In the genomic region with DNA sequence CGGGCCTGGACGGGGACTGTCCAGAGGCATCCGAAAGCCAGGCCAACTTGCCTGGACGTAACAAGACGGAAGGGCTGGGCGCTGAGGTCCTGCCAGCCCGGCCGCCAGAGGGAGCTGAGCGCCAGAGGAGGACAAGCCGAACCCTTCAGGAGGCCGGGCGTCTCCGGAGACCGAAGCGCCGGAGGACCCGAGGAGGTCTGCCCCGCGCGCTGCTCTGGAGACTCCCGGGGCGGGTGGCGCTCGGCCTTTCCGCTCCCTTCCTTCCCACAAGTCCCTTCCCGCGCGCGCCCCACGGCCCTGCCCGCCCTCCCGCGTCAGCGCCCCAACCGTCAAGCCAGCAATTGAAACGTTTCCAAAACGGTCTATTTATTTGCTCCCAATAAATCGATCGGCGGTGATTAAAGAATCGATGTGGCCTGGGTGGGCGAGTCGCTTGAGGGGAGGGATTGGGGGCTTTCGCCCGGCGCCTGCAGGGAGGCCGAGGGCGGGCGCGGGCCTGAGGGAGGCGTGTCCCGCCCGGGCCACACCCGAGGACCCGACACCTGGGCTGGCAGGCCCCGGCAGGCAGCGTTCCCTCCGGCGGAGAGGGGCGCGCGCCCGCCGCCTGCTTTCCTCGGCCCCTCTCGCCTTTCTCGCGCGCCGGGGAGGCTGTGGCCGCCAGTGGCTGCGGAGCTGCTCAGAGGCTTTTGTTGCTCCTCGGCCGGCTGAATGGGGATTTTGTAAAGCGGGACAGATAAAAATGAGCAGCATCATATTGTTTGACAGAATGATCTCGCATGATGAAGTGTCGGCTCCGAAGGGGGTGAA, we compare ENCODE assay signal across 8 cellular contexts. TPM values are rescaled to one million over a fixed set of nuclear protein-coding genes. Genes with fewer than 3 reads are reported as not detected.
DNase-seq lines count a peak whose midpoint lies in the region; ATAC-seq and TF ChIP-seq lines count a peak whose summit lies in the region.

No MANE protein-coding gene starts in this region.

- no peak for TF ChIP-seq POLR2A in Peyer's patch (IDR thresholded peaks at IDR 0.05)

- H3K27ac ChIP-seq in KMS-11 (peak overlapping the region; percentile 38; the same call in 1 of the 2 replicates), Peyer's patch (no peak overlapping the region), skeletal muscle tissue (ENCODE audit: low read depth, low read length) (no peak overlapping the region)

- peak; percentile 74 for ATAC-seq in GM21825 (IDR thresholded peaks at IDR 0.05; ENCODE audit: unreplicated experiment)

- no peaks in the 10 kb centered on the region for H3K27me3 ChIP-seq in KMS-11 (ENCODE audit: insufficient read depth, low read depth)
- peaks cover 4 to 60% of the 10 kb centered on the region in 2 donors for H3K27me3 ChIP-seq in Peyer's patch
- peaks cover 44% of the 10 kb centered on the region for H3K27me3 ChIP-seq in iPS-15b (ENCODE audit: control insufficient read depth, insufficient read depth, low read length)
- peaks cover 64 to 79% (median 68%) of the 10 kb centered on the region in 3 donors for H3K27me3 ChIP-seq in skeletal muscle tissue (ENCODE audit: control insufficient read depth in 3 of 3, insufficient read depth in 3 of 3, low read length in 3 of 3)

- H4K20me1 ChIP-seq in KMS-11 (ENCODE audit: insufficient read depth): no peaks in the 10 kb centered on the region

- H3K9ac ChIP-seq in KMS-11: peak overlapping the region; percentile 53; the same call in 1 of the 2 replicates
- H3K9ac ChIP-seq in iPS-15b (ENCODE audit: low read depth, low read length): no peak overlapping the region
- peak overlapping the region in 1 of 3 donors; percentile 33 for H3K9ac ChIP-seq in skeletal muscle tissue (ENCODE audit: low read depth in 1 of 3, low read length in 3 of 3)

- H3K79me2 ChIP-seq in KMS-11 (ENCODE audit: insufficient read depth, low read depth): no peaks in the 10 kb centered on the region

- H3K4me1 ChIP-seq in KMS-11 (ENCODE audit: low read depth, poor library complexity, severe bottlenecking) (peaks cover 11% of the 10 kb centered on the region), Peyer's patch (peaks cover 0 to 29% (median 10%) of the 10 kb centered on the region in 4 donors), iPS-15b (ENCODE audit: control insufficient read depth, insufficient read depth, low read length) (peaks cover 6% of the 10 kb centered on the region), skeletal muscle tissue (ENCODE audit: control insufficient read depth in 3 of 3, insufficient read depth in 3 of 3, low read length in 3 of 3) (peaks cover 13 to 18% (median 15%) of the 10 kb centered on the region in 3 donors)

- H2AFZ ChIP-seq in KMS-11 (ENCODE audit: low read depth): peak overlapping the region; percentile 93

- H3K36me3 ChIP-seq in KMS-11 (ENCODE audit: insufficient read depth): no peaks in the 10 kb centered on the region
- H3K36me3 ChIP-seq in Peyer's patch: no peaks in the 10 kb centered on the region
- H3K36me3 ChIP-seq in iPS-15b (ENCODE audit: control insufficient read depth, insufficient read depth, low read length): no peaks in the 10 kb centered on the region
- H3K36me3 ChIP-seq in skeletal muscle tissue (ENCODE audit: control insufficient read depth in 3 of 3, insufficient read depth in 3 of 3, low read length in 3 of 3): no peaks in the 10 kb centered on the region

- H3K4me3 ChIP-seq in KMS-11 (IDR thresholded peaks at IDR 0.05; ENCODE audit: insufficient read depth, low read depth, low read length): peak overlapping the region; percentile 94
- H3K4me3 ChIP-seq in Peyer's patch: peak overlapping the region; percentile 29 to 53 (median 45)
- peak overlapping the region; percentile 21 for H3K4me3 ChIP-seq in astrocyte of the cerebellum (ENCODE audit: low read depth, low read length)
- H3K4me3 ChIP-seq in iPS-15b (ENCODE audit: low read depth, low read length): peak overlapping the region; percentile 76
- H3K4me3 ChIP-seq in skeletal muscle tissue (ENCODE audit: low read length in 3 of 3): peak overlapping the region in 2 of 3 donors; percentile 45 to 59

- H3K9me3 ChIP-seq in Peyer's patch (peaks cover 0 to 20% (median 0%) of the 10 kb centered on the region in 4 donors), iPS-15b (ENCODE audit: control insufficient read depth, insufficient read depth, low read length) (no peaks in the 10 kb centered on the region), skeletal muscle tissue (ENCODE audit: control insufficient read depth in 3 of 3, low read length in 3 of 3) (no peaks in the 10 kb centered on the region)

- H3K4me2 ChIP-seq in KMS-11: peak overlapping the region; percentile 97

- TF ChIP-seq CTCF in KMS-11 (conservative IDR thresholded peaks at IDR 0.05; ENCODE audit: low read depth, low read length) (peak; percentile 63), Peyer's patch (IDR thresholded peaks at IDR 0.05) (peak in 4 of 6 experiments; percentile 51 to 64 (median 58)), astrocyte of the cerebellum (IDR thresholded peaks at IDR 0.05; ENCODE audit: low read depth, low read length, missing control alignments) (peak; percentile 39)

- peak; percentile 69 for DNase-seq in EL
- peak; percentile 31 to 85 (median 83) for DNase-seq in Peyer's patch
- no peak for DNase-seq in astrocyte of the cerebellum (ENCODE audit: low read depth)
- DNase-seq in cortex of kidney (lab: John Stamatoyannopoulos, UW): no peak

- in situ Hi-C loops in astrocyte of the cerebellum (cut with HindIII; ENCODE audit: low sequenced_read_pairs): no loop called here

RNA-seq across cellular contexts. Expression of a gene that starts 5.2 kb away (rescaled TPM):
- total RNA-seq in Peyer's patch (not detected), skeletal muscle tissue (5.2 TPM)

RNA-seq across cellular contexts. Expression of a gene that starts 50.2 kb away (rescaled TPM):
- 10 to 100 TPM; 10.8 to 46.2 (median 20.7) TPM for total RNA-seq in Peyer's patch
- 43.3 TPM for total RNA-seq in skeletal muscle tissue

Comparison
In these comparisons a context has a peak if more than half of its experiments do, and no peak if none do; other contexts are left out.
1. DNase-seq: peak in EL (single experiment) and Peyer's patch (3 of 3); none in astrocyte of the cerebellum (single experiment) and cortex of kidney (single experiment).
2. H3K4me3 ChIP-seq: peak in every context shown above with its lines; median percentile 94 in KMS-11; 76 in iPS-15b; 52 in skeletal muscle tissue; 45 in Peyer's patch; 21 in astrocyte of the cerebellum.
3. Peak in every context shown above with its lines, with median percentiles within 50 percentile points of each other: CTCF ChIP-seq.